Comparison of ENCODE assay signal across 1 cellular context in the genomic region with DNA sequence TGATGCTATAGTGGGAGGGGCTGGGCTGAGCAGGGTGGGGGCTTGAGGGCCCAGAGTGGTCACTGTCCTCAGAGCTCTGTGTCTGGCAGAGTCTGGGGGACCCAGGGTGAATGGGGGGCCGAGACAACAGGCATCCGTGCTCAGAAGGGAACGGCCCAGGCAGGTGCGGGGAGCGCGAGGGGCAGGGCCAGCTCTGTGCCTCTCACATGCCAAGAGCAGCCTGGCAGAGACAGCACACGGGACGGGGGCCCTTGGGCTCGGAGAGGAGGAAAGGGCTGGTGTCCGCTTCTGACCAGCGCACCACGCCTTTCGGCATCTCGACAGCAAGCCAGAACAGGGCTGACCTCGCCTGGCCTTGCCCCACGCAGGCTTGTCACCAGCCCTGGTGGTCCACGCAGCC.
TF ChIP-seq lines count a peak whose summit lies in the region.

No MANE protein-coding gene starts in this region.

TF ChIP-seq in H1, 55 proteins besides CTCF, POLR2A, EP300 and RAD21:
- TF ChIP-seq KDM5A (IDR thresholded peaks at IDR 0.05; ENCODE audit: low read length) (no peak), CBX5 (IDR thresholded peaks at IDR 0.05; ENCODE audit: low read depth, low read length) (no peak), SP2 (IDR thresholded peaks at IDR 0.05; ENCODE audit: low read length) (no peak), RBBP5 (IDR thresholded peaks at IDR 0.05; ENCODE audit: borderline replicate concordance, low read depth, low read length) (no peak), TAF7 (optimal IDR thresholded peaks at IDR 0.05; ENCODE audit: borderline replicate concordance, low read depth, low read length) (no peak), TCF12 (IDR thresholded peaks at IDR 0.05; ENCODE audit: low read depth, low read length) (no peak), EZH2 (IDR thresholded peaks at IDR 0.05; ENCODE audit: low read depth, low read length, severe bottlenecking) (no peak), POU5F1 (IDR thresholded peaks at IDR 0.05; ENCODE audit: low read depth, low read length) (no peak), SIX5 (IDR thresholded peaks at IDR 0.05; ENCODE audit: low read depth, low read length) (no peak), POLR2AphosphoS5 (IDR thresholded peaks at IDR 0.05; ENCODE audit: low read depth, low read length) (no peak), KDM4A (IDR thresholded peaks at IDR 0.05; ENCODE audit: low read depth, low read length, severe bottlenecking) (no peak), CTBP2 (IDR thresholded peaks at IDR 0.05; ENCODE audit: borderline replicate concordance, insufficient read depth, insufficient read length, low read length) (no peak), CBX8 (IDR thresholded peaks at IDR 0.05; ENCODE audit: borderline replicate concordance, low read depth, low read length) (no peak), HDAC2 (IDR thresholded peaks at IDR 0.05; ENCODE audit: borderline replicate concordance in 1 of 2, low read depth in 2 of 2, low read length in 2 of 2) (no peak), SIN3A (conservative IDR thresholded peaks at IDR 0.05 in 1 of 2, IDR thresholded peaks at IDR 0.05 in 1 of 2; ENCODE audit: low read depth in 1 of 2, low read length in 2 of 2) (no peak), NRF1 (IDR thresholded peaks at IDR 0.05; ENCODE audit: low read depth, low read length) (no peak), BRCA1 (IDR thresholded peaks at IDR 0.05; ENCODE audit: low read depth, low read length) (no peak)
